In genomic region chr2:38152913-38153312, GRCh38 we compare ENCODE assay signal across 32 cellular contexts.
"Had no signal": no experiment of that assay in that cellular context is flagged by ENCODE, and none has a peak within 500 bp of the region (broad histone marks: within the 10 kb centered on the region; RNA-seq: fewer than 3 reads in every experiment).

No MANE protein-coding gene starts in this region.

- DNase-seq: activated CD4-positive, alpha-beta memory T cell treated with anti-CD3 and anti-CD28 coated beads, Interleukin-2, amount 10 ng/mL, durations not matched to agents 7 days and 5 days; activated CD4-positive, alpha-beta T cell treated with anti-CD3 and anti-CD28 coated beads for 1 hour; activated CD4-positive, alpha-beta T cell treated with anti-CD3 and anti-CD28 coated beads for 36 hours; activated CD4-positive, alpha-beta T cell treated with anti-CD3 and anti-CD28 coated beads for 48 hours; activated CD4-positive, alpha-beta T cell treated with anti-CD3 and anti-CD28 coated beads, Interleukin-2, amount 10 ng/mL, durations not matched to agents 7 days and 5 days; activated CD4-positive, alpha-beta T cell treated with anti-CD3 and anti-CD28 coated beads, Interleukin-2, amount 50 U/mL, for 48 hours; activated CD4-positive, CD25-positive, alpha-beta regulatory T cell; activated CD8-positive, alpha-beta memory T cell treated with anti-CD3 and anti-CD28 coated beads for 24 hours; activated CD8-positive, alpha-beta memory T cell treated with anti-CD3 and anti-CD28 coated beads, Interleukin-2, amount 10 ng/mL, durations not matched to agents 7 days and 5 days; activated CD8-positive, alpha-beta memory T cell treated with anti-CD3 and anti-CD28 coated beads, Interleukin-2, amount 50 U/mL, for 48 hours; activated CD8-positive, alpha-beta T cell treated with anti-CD3 and anti-CD28 coated beads, Interleukin-2, amount 10 ng/mL, durations not matched to agents 7 days and 5 days; activated effector memory CD4-positive, alpha-beta T cell treated with Interleukin-2 at 50 U/mL for 16 hours; activated gamma-delta T cell; activated naive CD4-positive, alpha-beta T cell treated with anti-CD3 and anti-CD28 coated beads, Interleukin-2, amount 10 ng/mL, durations not matched to agents 7 days and 5 days; activated naive CD4-positive, alpha-beta T cell treated with Interleukin-2 at 50 U/mL for 16 hours; activated naive CD8-positive, alpha-beta T cell treated with anti-CD3 and anti-CD28 coated beads, Interleukin-2, amount 10 ng/mL, durations not matched to agents 7 days and 5 days; activated naive CD8-positive, alpha-beta T cell treated with anti-CD3 and anti-CD28 coated beads, Interleukin-2, amount 50 U/mL, for 24 hours; activated T-cell treated with anti-CD3 and anti-CD28 coated beads, Interleukin-2, amount 50 U/mL, for 24 hours; activated T-cell treated with anti-CD3 and anti-CD28 coated beads, Interleukin-2, amount 50 U/mL, for 48 hours; amygdala; anterior cingulate cortex; caudate nucleus; cerebellar nuclear complex; T-helper 2 cell; T-helper 9 cell; WERI-Rb-1 had no signal

- H3K36me3 ChIP-seq: ascending aorta, cardiac muscle cell, WERI-Rb-1 had no signal

- H3K9me3 ChIP-seq: ascending aorta had no signal

- H3K4me3 ChIP-seq: ascending aorta, cardiac muscle cell had no signal

- H3K27me3 ChIP-seq: ascending aorta, cardiac muscle cell had no signal

- H3K4me1 ChIP-seq: ascending aorta had no signal

- H3K27ac ChIP-seq: ascending aorta, cardiac muscle cell, WERI-Rb-1 had no signal

- FAIRE-seq: bronchial epithelial cell, TTC549 had no signal

- ATAC-seq: activated CD4-positive, alpha-beta T cell treated with anti-CD3 and anti-CD28 coated beads for 36 hours; activated CD4-positive, CD25-positive, alpha-beta regulatory T cell treated with anti-CD3 and anti-CD28 coated beads, Interleukin-2, amount 50 U/mL, for 24 hours; activated CD8-positive, alpha-beta memory T cell treated with anti-CD3 and anti-CD28 coated beads, Interleukin-2, amount 10 ng/mL, durations not matched to agents 7 days and 5 days; activated CD8-positive, alpha-beta T cell treated with anti-CD3 and anti-CD28 coated beads, Interleukin-2, amount 10 ng/mL, durations not matched to agents 7 days and 5 days; activated naive CD8-positive, alpha-beta T cell treated with anti-CD3 and anti-CD28 coated beads, Interleukin-2, amount 50 U/mL, for 24 hours; WTC11 had no signal
